Comparison of ENCODE assay signal across 8 cellular contexts in genomic region chr19:3762501-3763459, GRCh38. TPM values are rescaled to one million over a fixed set of nuclear protein-coding genes. Genes with fewer than 3 reads are reported as not detected.
DNase-seq lines count a peak whose midpoint lies in the region; ATAC-seq and TF ChIP-seq lines count a peak whose summit lies in the region.

MRPL54 (plus strand) TSS chr19:3762682; CDS start chr19:3762701, 19 bp downstream.

- DNase-seq in GM13977 (ENCODE audit: low spot score), result peak; percentile 99
- DNase-seq in NCI-H1694 (lab: John Stamatoyannopoulos, UW), result peak; percentile 94
- peak; percentile 96 for DNase-seq in amniotic stem cell (lab: John Stamatoyannopoulos, UW)
- DNase-seq in left cardiac atrium, result peak; percentile 99
- peak; percentile 99 for DNase-seq in progenitor cell of endocrine pancreas (ENCODE audit: low spot score, unreplicated experiment)
- peak; percentile 99 for DNase-seq in ureter (ENCODE audit: low spot score)

- peaks cover 14% of the 10 kb centered on the region for H3K36me3 Mint-ChIP-seq in T-helper 1 cell treated with Interleukin-12 subunit alpha and Interleukin-12 subunit beta and Interleukin-4 antibody, amounts not matched to agents 30 μg/mL and 1 μg/mL, for 36 hours (ENCODE audit: low read depth)
- peaks cover 1% of the 10 kb centered on the region for H3K36me3 Mint-ChIP-seq in progenitor cell of endocrine pancreas (ENCODE audit: insufficient read depth)

- no peak for TF ChIP-seq CTCF in GM13977 (IDR thresholded peaks at IDR 0.05; ENCODE audit: extremely low read depth, insufficient read depth, missing control alignments)
- no peak for TF ChIP-seq CTCF in progenitor cell of endocrine pancreas (IDR thresholded peaks at IDR 0.05; ENCODE audit: unreplicated experiment)

- H3K27me3 Mint-ChIP-seq in T-helper 1 cell treated with Interleukin-12 subunit alpha and Interleukin-12 subunit beta and Interleukin-4 antibody, amounts not matched to agents 30 μg/mL and 1 μg/mL, for 36 hours (ENCODE audit: low read depth), result peaks cover 3% of the 10 kb centered on the region
- no peaks in the 10 kb centered on the region for H3K27me3 Mint-ChIP-seq in progenitor cell of endocrine pancreas

- intact Hi-C loops in left cardiac atrium (cut with DNase I), result loop anchor here in 1 of 2 donors (10.0 kb wide), 1 partner anchor 202 kb away; no protein-coding TSS in a partner anchor

- peak within 1 kb of the TSS; percentile 99 for H3K4me3 Mint-ChIP-seq in T-helper 1 cell treated with Interleukin-12 subunit alpha and Interleukin-12 subunit beta and Interleukin-4 antibody, amounts not matched to agents 30 μg/mL and 1 μg/mL, for 36 hours
- H3K4me3 Mint-ChIP-seq in progenitor cell of endocrine pancreas (ENCODE audit: low read depth), result peak within 1 kb of the TSS; percentile 94

- ATAC-seq in HG02884 (IDR thresholded peaks at IDR 0.05; ENCODE audit: unreplicated experiment), result peak; percentile 71
- peak; percentile 95 to 96 for ATAC-seq in left cardiac atrium

- peak within 1 kb of the TSS; percentile 99 for H3K27ac Mint-ChIP-seq in T-helper 1 cell treated with Interleukin-12 subunit alpha and Interleukin-12 subunit beta and Interleukin-4 antibody, amounts not matched to agents 30 μg/mL and 1 μg/mL, for 36 hours
- peak within 1 kb of the TSS; percentile 99 for H3K27ac Mint-ChIP-seq in progenitor cell of endocrine pancreas

- no peaks in the 10 kb centered on the region for H3K9me3 Mint-ChIP-seq in T-helper 1 cell treated with Interleukin-12 subunit alpha and Interleukin-12 subunit beta and Interleukin-4 antibody, amounts not matched to agents 30 μg/mL and 1 μg/mL, for 36 hours
- H3K9me3 Mint-ChIP-seq in progenitor cell of endocrine pancreas (ENCODE audit: low read depth), result no peaks in the 10 kb centered on the region

- in situ Hi-C loops in GM13977 (cut with MboI; ENCODE audit: low pct_unique_long_range_greater_than_20kb, low sequenced_read_pairs, unreplicated experiment), result no loop called here

- peaks cover 27% of the 10 kb centered on the region for H3K4me1 Mint-ChIP-seq in T-helper 1 cell treated with Interleukin-12 subunit alpha and Interleukin-12 subunit beta and Interleukin-4 antibody, amounts not matched to agents 30 μg/mL and 1 μg/mL, for 36 hours (ENCODE audit: low read depth)
- H3K4me1 Mint-ChIP-seq in progenitor cell of endocrine pancreas (ENCODE audit: low read depth), result peaks cover 7% of the 10 kb centered on the region

RNA-seq across cellular contexts. Expression of gene MRPL54, which starts in this region (rescaled TPM):
- total RNA-seq in left cardiac atrium (10 to 100 TPM; 63.6 to 68.9 TPM), progenitor cell of endocrine pancreas (38.6 and 39.8 TPM in 2 replicates), ureter (51.7 TPM)

Comparison
In these comparisons a context has a peak if more than half of its experiments do, and no peak if none do; other contexts are left out.
1. Peak in every context shown above with its lines: DNase-seq and ATAC-seq.